ENCODE assay signal across 11 cellular contexts in the genomic region with DNA sequence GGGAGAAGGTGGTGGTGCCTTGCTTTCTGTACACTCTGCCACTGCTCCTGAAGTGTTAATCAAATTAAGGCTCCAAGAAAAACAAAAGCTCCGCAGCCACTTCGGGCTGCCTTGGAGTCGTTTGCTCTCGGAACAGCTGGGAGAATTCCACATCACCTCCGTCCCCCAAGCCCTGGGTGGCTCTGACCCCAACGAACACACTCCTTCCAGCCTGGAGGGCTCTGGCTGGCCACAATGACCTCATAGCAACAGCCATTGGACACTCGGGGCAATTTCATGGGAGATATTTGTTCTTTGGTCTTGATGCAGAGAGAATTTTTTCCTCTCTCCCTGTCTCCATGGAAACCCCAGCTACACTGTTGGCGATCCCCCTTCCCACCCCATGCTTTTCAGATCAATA. TPM values are rescaled to one million over a fixed set of nuclear protein-coding genes. Genes with fewer than 3 reads are reported as not detected.
DNase-seq lines count a peak whose midpoint lies in the region; ATAC-seq, FAIRE-seq and TF ChIP-seq lines count a peak whose summit lies in the region.
"Had no signal": no experiment of that assay in that cellular context is flagged by ENCODE, and none has a peak within 500 bp of the region (broad histone marks: within the 10 kb centered on the region; RNA-seq: fewer than 3 reads in every experiment).

No MANE protein-coding gene starts in this region.

- H3K18ac ChIP-seq in H1 (ENCODE audit: extremely low read depth, low read length), result no peak overlapping the region

- no peak for ATAC-seq in CD4-positive, CD25-positive, alpha-beta regulatory T cell (ENCODE audit: low read depth in 2 of 2)
- no peak for ATAC-seq in natural killer cell treated with Interleukin-12 subunit alpha and Interleukin-12 subunit beta and Interleukin-15 and Interleukin-18, amount 100 ng/mL, for 72 hours

- H4K5ac ChIP-seq in H1 (ENCODE audit: insufficient read length, low read depth, low read length), result no peak overlapping the region

- 44% methylated on average over 8 of the region's 8 CpGs; no CpG with 5 or more reads in 1 of the 2 experiments for WGBS in H1 (ENCODE audit: extremely low coverage in 1 of 2, insufficient coverage in 1 of 2, insufficient read length in 1 of 2, insufficient replicate concordance in 2 of 2, low coverage in 1 of 2, low lambda C conversion rate in 2 of 2, missing lambda C conversion rate in 1 of 2), 2 experiments

- no peak overlapping the region for H3K14ac ChIP-seq in H1 (ENCODE audit: insufficient read length)

- H2BK120ac ChIP-seq in H1 (replicated peaks; ENCODE audit: low read depth, low read length), result no peak overlapping the region

- H3K23ac ChIP-seq in H1 (ENCODE audit: insufficient read length), result no peak overlapping the region

- no peak for TF ChIP-seq RAD21 in H1 (IDR thresholded peaks at IDR 0.05 in 1 of 2, conservative IDR thresholded peaks at IDR 0.05 in 1 of 2; ENCODE audit: low read depth in 2 of 2, low read length in 2 of 2)

- no peak for FAIRE-seq in H1 (lab: Jason Lieb, UNC)

- peak overlapping the region; percentile 58 to 97 for H3K4me2 ChIP-seq in H1 (ENCODE audit: insufficient read depth in 1 of 2, low read depth in 2 of 2, low read length in 2 of 2)

- no peak overlapping the region for H2BK20ac ChIP-seq in H1 (ENCODE audit: low read length)

- H3K36me3 Mint-ChIP-seq in CD4-positive, CD25-positive, alpha-beta regulatory T cell, result no peaks in the 10 kb centered on the region
- H3K36me3 Mint-ChIP-seq in IgD-negative memory B cell, result no peaks in the 10 kb centered on the region
- H3K36me3 Mint-ChIP-seq in natural killer cell treated with Interleukin-12 subunit alpha and Interleukin-12 subunit beta and Interleukin-15 and Interleukin-18, amount 100 ng/mL, for 72 hours, result no peaks in the 10 kb centered on the region

- no peaks in the 10 kb centered on the region for H3K79me2 ChIP-seq in H1 (ENCODE audit: control insufficient read depth in 1 of 2, insufficient read depth in 2 of 2, low read length in 2 of 2)

- no peak overlapping the region; a peak in 1 of 7 replicates for H3K9ac ChIP-seq in H1 (replicated peaks in 1 of 4; ENCODE audit: extremely low read depth in 1 of 4, low read depth in 3 of 4, low read length in 3 of 4)

- H3K4ac ChIP-seq in H1 (replicated peaks; ENCODE audit: insufficient read length, low read depth, low read length), result no peak overlapping the region

- no peak overlapping the region for H4K8ac ChIP-seq in H1 (ENCODE audit: extremely low read depth, insufficient read depth, low read length)

- TF ChIP-seq CTCF in H1 (IDR thresholded peaks at IDR 0.05; ENCODE audit: control extremely low read depth in 1 of 3, insufficient read depth in 1 of 3, low read depth in 1 of 3, low read length in 3 of 3), result no peak
- no peak for TF ChIP-seq CTCF in tibial artery (IDR thresholded peaks at IDR 0.05)

- no peaks in the 10 kb centered on the region for H3K9me3 Mint-ChIP-seq in CD4-positive, CD25-positive, alpha-beta regulatory T cell
- H3K9me3 Mint-ChIP-seq in IgD-negative memory B cell, result no peaks in the 10 kb centered on the region
- H3K9me3 Mint-ChIP-seq in natural killer cell treated with Interleukin-12 subunit alpha and Interleukin-12 subunit beta and Interleukin-15 and Interleukin-18, amount 100 ng/mL, for 72 hours, result no peaks in the 10 kb centered on the region
- H3K9me3 Mint-ChIP-seq: T-helper 1 cell treated with Interleukin-12 subunit alpha and Interleukin-12 subunit beta and Interleukin-4 antibody, amounts not matched to agents 30 μg/mL and 1 μg/mL, for 36 hours had no signal

- no peak overlapping the region for H2BK15ac ChIP-seq in H1 (ENCODE audit: low read length)

- H3K23me2 ChIP-seq in H1 (ENCODE audit: low read depth, low read length), result peaks cover 8% of the 10 kb centered on the region; the same call in 1 of the 2 replicates

- H3K27ac ChIP-seq in CD4-positive, CD25-positive, alpha-beta regulatory T cell (ENCODE audit: insufficient read depth, low read length, poor library complexity, severe bottlenecking), result no peak overlapping the region
- H3K27ac ChIP-seq in H1 (ENCODE audit: low read depth, low read length) (no peak overlapping the region), tibial artery (no peak overlapping the region)
- H3K27ac ChIP-seq: right atrium auricular region had no signal

- no peaks in the 10 kb centered on the region for H3K36me3 ChIP-seq in CD4-positive, CD25-positive, alpha-beta regulatory T cell (ENCODE audit: control insufficient read depth, insufficient read depth, low read length)
- H3K36me3 ChIP-seq in H1 (ENCODE audit: control insufficient read depth in 2 of 4, insufficient read depth in 4 of 4, low read length in 3 of 4) (no peaks in the 10 kb centered on the region), tibial artery (no peaks in the 10 kb centered on the region)
- H3K36me3 ChIP-seq: right atrium auricular region had no signal

- TF ChIP-seq POLR2A in H1 (IDR thresholded peaks at IDR 0.05; ENCODE audit: control extremely low read depth in 1 of 2, low read depth in 2 of 2, low read length in 2 of 2), result no peak

- intact Hi-C loops in tibial artery (cut with DNase I; ENCODE audit: low total_unique reads), result loop anchor here (1.0 kb wide), 1 partner anchor 25 kb away; no protein-coding TSS in a partner anchor

- H3K4me1 Mint-ChIP-seq in CD4-positive, CD25-positive, alpha-beta regulatory T cell, result peaks cover 0 to 13% (median 8%) of the 10 kb centered on the region in 4 donors
- peaks cover 10% of the 10 kb centered on the region in 3 donors for H3K4me1 Mint-ChIP-seq in IgD-negative memory B cell
- H3K4me1 Mint-ChIP-seq in natural killer cell treated with Interleukin-12 subunit alpha and Interleukin-12 subunit beta and Interleukin-15 and Interleukin-18, amount 100 ng/mL, for 72 hours (ENCODE audit: low read depth in 2 of 2), result peaks cover 5 to 7% of the 10 kb centered on the region in 2 donors

- no peak for TF ChIP-seq EP300 in H1 (IDR thresholded peaks at IDR 0.05; ENCODE audit: borderline replicate concordance in 1 of 2, low read depth in 2 of 2, low read length in 2 of 2)

- POLR2A ChIA-PET in H1 (lab: Charles Lee; ENCODE audit: partially characterized antibody), result interaction anchor here (1.1 kb wide), 1 partner anchor 18 kb away, joined by 4 read pairs; no protein-coding TSS in a partner anchor

- no peak overlapping the region for H2BK12ac ChIP-seq in H1 (ENCODE audit: low read depth, low read length)

- H3K27me3 ChIP-seq in CD4-positive, CD25-positive, alpha-beta regulatory T cell (ENCODE audit: control insufficient read depth, insufficient read depth, low read length), result peaks cover 24% of the 10 kb centered on the region
- peaks cover 4 to 40% (median 26%) of the 10 kb centered on the region in 4 experiments for H3K27me3 ChIP-seq in H1 (replicated peaks in 1 of 4; ENCODE audit: control insufficient read depth in 3 of 4, extremely low read depth in 1 of 4, insufficient read depth in 3 of 4, low read length in 3 of 4)
- peaks cover 0 to 34% of the 10 kb centered on the region in 2 donors for H3K27me3 ChIP-seq in tibial artery
- H3K27me3 ChIP-seq: right atrium auricular region had no signal

- H3K4me1 ChIP-seq in CD4-positive, CD25-positive, alpha-beta regulatory T cell (ENCODE audit: control insufficient read depth, insufficient read depth, low read length, poor library complexity, severe bottlenecking), result peaks cover 7% of the 10 kb centered on the region
- peaks cover 12 to 37% (median 19%) of the 10 kb centered on the region in 4 experiments for H3K4me1 ChIP-seq in H1 (replicated peaks in 1 of 4; ENCODE audit: control insufficient read depth in 3 of 4, insufficient read depth in 4 of 4, low read length in 3 of 4)
- H3K4me1 ChIP-seq in tibial artery, result peaks cover 0 to 25% (median 15%) of the 10 kb centered on the region in 4 donors

- DNase-seq in CD4-positive, CD25-positive, alpha-beta regulatory T cell, result no peak
- DNase-seq in H1 (ENCODE audit: low read depth in 1 of 2, low spot score in 2 of 2), result no peak
- DNase-seq in natural killer cell treated with Interleukin-12 subunit alpha and Interleukin-12 subunit beta and Interleukin-15 and Interleukin-18, amount 100 ng/mL, for 72 hours (ENCODE audit: low spot score), result no peak
- no peak for DNase-seq in COLO668 (lab: John Stamatoyannopoulos, UW; ENCODE audit: unreplicated experiment)
- DNase-seq in globus pallidus (ENCODE audit: low spot score), result no peak
- no peak for DNase-seq in T1000 (lab: John Stamatoyannopoulos, UW)
- DNase-seq in tibial artery, result no peak
- DNase-seq: Karpas-422 had no signal

- H2BK5ac ChIP-seq in H1 (ENCODE audit: low read depth, low read length), result no peak overlapping the region

- CTCF ChIA-PET in H1 (lab: Charles Lee; ENCODE audit: partially characterized antibody), result interaction anchor here (0.7 to 13.1 kb wide), 21 partner anchors 8 to 272 kb away, joined by 3 to 149 read pairs (median 4); no protein-coding TSS in a partner anchor

- no peak overlapping the region for H2AK5ac ChIP-seq in H1 (ENCODE audit: low read depth, low read length)

- no peaks in the 10 kb centered on the region for H3K79me1 ChIP-seq in H1 (ENCODE audit: low read depth, low read length)

- peaks cover 68% of the 10 kb centered on the region for H3K27me3 Mint-ChIP-seq in CD4-positive, CD25-positive, alpha-beta regulatory T cell
- H3K27me3 Mint-ChIP-seq in IgD-negative memory B cell, result peaks cover 25% of the 10 kb centered on the region
- H3K27me3 Mint-ChIP-seq in natural killer cell treated with Interleukin-12 subunit alpha and Interleukin-12 subunit beta and Interleukin-15 and Interleukin-18, amount 100 ng/mL, for 72 hours, result peaks cover 22 to 25% of the 10 kb centered on the region in 2 donors

- H4K91ac ChIP-seq in H1 (replicated peaks; ENCODE audit: insufficient read length, low read length), result peak overlapping the region; percentile 12

- H3K4me3 Mint-ChIP-seq in CD4-positive, CD25-positive, alpha-beta regulatory T cell, result peak overlapping the region; percentile 47 to 68 (median 62)
- peak overlapping the region; percentile 10 to 63 (median 60) for H3K4me3 Mint-ChIP-seq in IgD-negative memory B cell
- H3K4me3 Mint-ChIP-seq in natural killer cell treated with Interleukin-12 subunit alpha and Interleukin-12 subunit beta and Interleukin-15 and Interleukin-18, amount 100 ng/mL, for 72 hours, result peak overlapping the region; percentile 47
- H3K4me3 Mint-ChIP-seq: T-helper 1 cell treated with Interleukin-12 subunit alpha and Interleukin-12 subunit beta and Interleukin-4 antibody, amounts not matched to agents 30 μg/mL and 1 μg/mL, for 36 hours had no signal

- H4K20me1 ChIP-seq in H1 (replicated peaks in 1 of 2; ENCODE audit: control insufficient read depth in 1 of 2, insufficient read depth in 2 of 2, low read length in 2 of 2), result peaks cover 0 to 2% of the 10 kb centered on the region in 2 experiments

- H2AFZ ChIP-seq in H1 (ENCODE audit: low read length), result no peak overlapping the region

- H3K27ac Mint-ChIP-seq in CD4-positive, CD25-positive, alpha-beta regulatory T cell, result no peak overlapping the region
- no peak overlapping the region for H3K27ac Mint-ChIP-seq in IgD-negative memory B cell
- no peak overlapping the region for H3K27ac Mint-ChIP-seq in natural killer cell treated with Interleukin-12 subunit alpha and Interleukin-12 subunit beta and Interleukin-15 and Interleukin-18, amount 100 ng/mL, for 72 hours
- H3K27ac Mint-ChIP-seq: T-helper 1 cell treated with Interleukin-12 subunit alpha and Interleukin-12 subunit beta and Interleukin-4 antibody, amounts not matched to agents 30 μg/mL and 1 μg/mL, for 36 hours had no signal

- H3K56ac ChIP-seq in H1 (replicated peaks; ENCODE audit: insufficient read length, low read depth, low read length), result no peak overlapping the region

- no peaks in the 10 kb centered on the region for H3K9me3 ChIP-seq in CD4-positive, CD25-positive, alpha-beta regulatory T cell (ENCODE audit: control insufficient read depth in 2 of 2, low read length in 2 of 2)
- H3K9me3 ChIP-seq in H1 (ENCODE audit: insufficient read depth in 2 of 2, low read depth in 1 of 2, low read length in 1 of 2) (no peaks in the 10 kb centered on the region), tibial artery (no peaks in the 10 kb centered on the region)
- H3K9me3 ChIP-seq: right atrium auricular region had no signal

- no peak overlapping the region for H3K4me3 ChIP-seq in CD4-positive, CD25-positive, alpha-beta regulatory T cell (ENCODE audit: low read depth, low read length)
- H3K4me3 ChIP-seq in H1 (ENCODE audit: extremely low read depth in 1 of 4, insufficient read depth in 2 of 4, low read depth in 3 of 4, low read length in 4 of 4) (peak overlapping the region; percentile 46 to 73 (median 52); a peak in 6 of 8 replicates), tibial artery (no peak overlapping the region)

RNA-seq across cellular contexts. Expression of a gene that starts 1.4 kb away (rescaled TPM):
- not detected for total RNA-seq in CD4-positive, CD25-positive, alpha-beta regulatory T cell
- under 1 TPM in 2 of 4 donors, not detected in 2; 0.06 to 0.13 TPM for polyA plus RNA-seq in CD4-positive, CD25-positive, alpha-beta regulatory T cell
- polyA plus RNA-seq in IgD-negative memory B cell, result not detected
- total RNA-seq in H1 (2021; fragmentation: NEBNext Ultra II Directional; extraction: Animal tissue kit (Norgen Biotek cat#: 25700)), result 1.3 and 1.4 TPM in 2 replicates
- 4.0 and 6.6 TPM in 2 replicates for polyA plus RNA-seq in H1 (2011; rRNA removed)
- polyA plus RNA-seq in H1 (2011; cell fraction: cytosol; rRNA removed), result 4.7 TPM
- 5.1 TPM for polyA plus RNA-seq in H1 (2011; cell fraction: nucleus; rRNA removed)
- polyA plus RNA-seq in H1 (2012, experiment 1 of 2), result 3.7 to 5.9 TPM (median 5.4 TPM) in 4 replicates
- polyA plus RNA-seq in H1 (2012, experiment 2 of 2), result 3.9 TPM
- polyA plus RNA-seq in H1 (2013, experiment 1 of 2), result 0.22 TPM
- 0.31 TPM for polyA plus RNA-seq in H1 (2013, experiment 2 of 2)
- 3.8 and 6.0 TPM in 2 replicates for polyA minus RNA-seq in H1 (2011; rRNA and poly(A)+ RNA removed)
- polyA minus RNA-seq in H1 (2011; cell fraction: cytosol; rRNA and poly(A)+ RNA removed), result 4.3 TPM
- 5.4 TPM for polyA minus RNA-seq in H1 (2011; cell fraction: nucleus; rRNA and poly(A)+ RNA removed)
- not detected for total RNA-seq in natural killer cell treated with Interleukin-12 subunit alpha and Interleukin-12 subunit beta and Interleukin-15 and Interleukin-18, amount 100 ng/mL, for 72 hours

Comparison
In these comparisons a context has a peak if more than half of its experiments do, and no peak if none do; other contexts are left out.
1. H3K4me3 ChIP-seq: peak in H1 (4 of 4); none in CD4-positive, CD25-positive, alpha-beta regulatory T cell (single experiment) and tibial artery (0 of 2).
2. Peak in every context shown above with its lines, with median percentiles within 50 percentile points of each other: H3K4me3 Mint-ChIP-seq.